In the genomic region with DNA sequence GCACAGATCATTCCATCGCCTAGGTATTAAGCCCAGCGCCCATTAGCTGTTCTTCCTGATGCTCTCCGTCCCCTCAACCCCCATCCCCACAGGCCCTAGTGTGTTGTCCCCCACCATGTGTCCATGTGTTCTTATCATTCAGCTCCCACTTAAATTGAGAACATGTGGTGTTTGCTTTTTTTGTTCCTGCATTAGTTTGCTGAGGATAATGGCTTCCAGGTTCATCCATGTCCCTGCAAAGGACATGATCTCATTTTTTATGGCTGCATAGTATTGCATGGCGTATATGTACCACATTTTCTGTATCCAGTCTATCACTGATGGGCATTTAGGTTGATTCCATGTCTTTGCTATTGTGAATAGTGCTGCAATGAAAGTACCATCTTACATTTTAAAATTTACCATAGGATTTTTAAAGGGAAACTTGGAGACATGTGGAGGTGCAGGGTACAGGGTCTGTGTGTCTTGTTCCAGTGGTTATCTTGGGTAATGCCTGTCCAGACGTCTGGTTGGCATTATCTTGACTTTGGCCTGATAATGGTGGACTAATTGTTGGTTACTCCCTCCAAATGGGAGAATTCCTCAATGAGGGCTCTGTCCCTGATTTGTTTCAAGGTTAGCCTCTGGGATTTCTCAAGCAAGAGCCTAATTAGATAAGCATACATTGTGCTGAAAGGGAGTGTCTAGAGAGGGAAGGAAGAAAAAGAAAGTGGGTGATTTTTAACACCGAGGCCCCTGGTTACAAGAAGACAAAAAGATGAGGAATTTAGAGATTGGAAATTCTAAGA, we compare ENCODE assay signal across 20 cellular contexts.
A peak's percentile ranks its signal among the peaks of the same experiment; 100 is the strongest.
DNase-seq lines count a peak whose midpoint lies in the region; ATAC-seq and TF ChIP-seq lines count a peak whose summit lies in the region.
"Had no signal": no experiment of that assay in that cellular context is flagged by ENCODE, and none has a peak within 500 bp of the region (broad histone marks: within the 10 kb centered on the region; RNA-seq: fewer than 3 reads in every experiment).

No MANE protein-coding gene starts in this region.

- ATAC-seq in HG02938 (IDR thresholded peaks at IDR 0.05; ENCODE audit: unreplicated experiment) = no peak
- ATAC-seq: CD8-positive, alpha-beta T cell; GM12878; GM23338; HCT116 had no signal

- CTCF ChIA-PET in activated naive CD4-positive, alpha-beta T cell treated with anti-CD3 and anti-CD28 coated beads, Interleukin-2, amount 10 ng/mL, durations not matched to agents 7 days and 5 days (lab: Charles Lee) = no interaction called here

- H3K9me3 Mint-ChIP-seq in activated naive CD4-positive, alpha-beta T cell treated with anti-CD3 and anti-CD28 coated beads, Interleukin-2, amount 10 ng/mL, durations not matched to agents 7 days and 5 days = no peaks in the 10 kb centered on the region
- H3K9me3 Mint-ChIP-seq in nephron progenitor cell = peaks cover 21% of the 10 kb centered on the region
- H3K9me3 Mint-ChIP-seq: CD4-positive, CD25-positive, alpha-beta regulatory T cell; CD8-positive, alpha-beta T cell had no signal

- H3K4me1 Mint-ChIP-seq in activated naive CD4-positive, alpha-beta T cell treated with anti-CD3 and anti-CD28 coated beads, Interleukin-2, amount 10 ng/mL, durations not matched to agents 7 days and 5 days = peaks cover 4% of the 10 kb centered on the region
- peaks cover 4% of the 10 kb centered on the region for H3K4me1 Mint-ChIP-seq in nephron progenitor cell
- H3K4me1 Mint-ChIP-seq: B cell; CD4-positive, CD25-positive, alpha-beta regulatory T cell had no signal

- peaks cover 4% of the 10 kb centered on the region for H3K27me3 Mint-ChIP-seq in activated naive CD4-positive, alpha-beta T cell treated with anti-CD3 and anti-CD28 coated beads, Interleukin-2, amount 10 ng/mL, durations not matched to agents 7 days and 5 days
- H3K27me3 Mint-ChIP-seq in nephron progenitor cell (ENCODE audit: low read depth, poor library complexity) = no peaks in the 10 kb centered on the region
- H3K27me3 Mint-ChIP-seq: B cell had no signal

- peak overlapping the region; percentile 39 for H3K27ac Mint-ChIP-seq in activated naive CD4-positive, alpha-beta T cell treated with anti-CD3 and anti-CD28 coated beads, Interleukin-2, amount 10 ng/mL, durations not matched to agents 7 days and 5 days
- H3K27ac Mint-ChIP-seq in nephron progenitor cell = peak overlapping the region; percentile 14
- H3K27ac Mint-ChIP-seq: B cell; CD4-positive, CD25-positive, alpha-beta regulatory T cell; CD8-positive, alpha-beta T cell; GM23338; H9 had no signal

- no peak for TF ChIP-seq CTCF in nephron progenitor cell (IDR thresholded peaks at IDR 0.05)

- DNase-seq in activated naive CD4-positive, alpha-beta T cell treated with anti-CD3 and anti-CD28 coated beads, Interleukin-2, amount 10 ng/mL, durations not matched to agents 7 days and 5 days = no peak
- DNase-seq in activated naive CD4-positive, alpha-beta T cell (lab: John Stamatoyannopoulos, UW) = no peak
- DNase-seq in amniotic epithelial cell (ENCODE audit: low read depth) = peak; percentile 66
- DNase-seq in nephron progenitor cell = no peak
- DNase-seq in MV-4-11 (lab: John Stamatoyannopoulos, UW) = no peak
- DNase-seq in T-helper 9 cell = no peak
- no peak for DNase-seq in NCI-H1694 (lab: John Stamatoyannopoulos, UW)
- DNase-seq: Caco-2; CD4-positive, CD25-positive, alpha-beta regulatory T cell; CD8-positive, alpha-beta T cell; DMS 273 treated with DMSO at 0.1 percent for 48 hours; DMS79; EL; GDM1; H9 had no signal

- no peaks in the 10 kb centered on the region for H3K36me3 Mint-ChIP-seq in activated naive CD4-positive, alpha-beta T cell treated with anti-CD3 and anti-CD28 coated beads, Interleukin-2, amount 10 ng/mL, durations not matched to agents 7 days and 5 days
- peaks cover 63% of the 10 kb centered on the region for H3K36me3 Mint-ChIP-seq in nephron progenitor cell (ENCODE audit: low read depth)
- H3K36me3 Mint-ChIP-seq: CD4-positive, CD25-positive, alpha-beta regulatory T cell; CD8-positive, alpha-beta T cell had no signal

- no peak overlapping the region for H3K4me3 Mint-ChIP-seq in activated naive CD4-positive, alpha-beta T cell treated with anti-CD3 and anti-CD28 coated beads, Interleukin-2, amount 10 ng/mL, durations not matched to agents 7 days and 5 days
- no peak overlapping the region for H3K4me3 Mint-ChIP-seq in nephron progenitor cell
- H3K4me3 Mint-ChIP-seq: B cell; CD4-positive, CD25-positive, alpha-beta regulatory T cell; CD8-positive, alpha-beta T cell; GM23338; H9 had no signal
